In the genomic region with DNA sequence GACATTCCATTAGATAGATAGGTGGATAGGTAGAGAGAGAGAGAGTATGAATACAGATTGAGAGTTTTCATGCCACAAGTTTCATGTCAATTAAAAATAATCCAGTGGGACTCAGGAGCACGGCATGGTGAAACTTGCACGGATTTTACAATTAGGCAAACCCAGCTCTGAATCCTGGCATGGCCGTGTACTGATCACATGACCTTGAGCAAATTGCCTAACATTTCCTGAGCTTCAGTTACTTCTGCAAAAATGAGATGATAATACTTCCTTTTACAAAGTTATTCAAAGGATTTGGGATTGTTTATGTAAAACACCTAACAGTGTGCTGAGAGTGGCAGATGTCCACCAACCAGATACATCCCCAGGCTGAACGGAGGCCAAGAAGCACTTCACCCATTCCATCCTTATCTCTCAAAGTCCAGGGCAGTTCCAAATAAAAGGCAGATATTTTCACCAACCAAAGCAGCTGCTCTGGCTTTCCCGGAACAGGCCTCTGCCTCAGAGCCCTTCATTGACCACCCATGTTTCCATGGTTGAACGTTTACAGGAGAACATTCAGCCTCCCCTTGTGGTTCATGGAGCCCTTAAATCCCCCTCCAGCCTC, we compare ENCODE assay signal across 1 cellular context.
TF ChIP-seq lines count a peak whose summit lies in the region.

No MANE protein-coding gene starts in this region.

TF ChIP-seq in SK-N-SH treated with all-trans-retinoic acid at 6 μM for 48 hours, 23 proteins besides CTCF, POLR2A, EP300 and RAD21:
- TF ChIP-seq, protein P1, sequence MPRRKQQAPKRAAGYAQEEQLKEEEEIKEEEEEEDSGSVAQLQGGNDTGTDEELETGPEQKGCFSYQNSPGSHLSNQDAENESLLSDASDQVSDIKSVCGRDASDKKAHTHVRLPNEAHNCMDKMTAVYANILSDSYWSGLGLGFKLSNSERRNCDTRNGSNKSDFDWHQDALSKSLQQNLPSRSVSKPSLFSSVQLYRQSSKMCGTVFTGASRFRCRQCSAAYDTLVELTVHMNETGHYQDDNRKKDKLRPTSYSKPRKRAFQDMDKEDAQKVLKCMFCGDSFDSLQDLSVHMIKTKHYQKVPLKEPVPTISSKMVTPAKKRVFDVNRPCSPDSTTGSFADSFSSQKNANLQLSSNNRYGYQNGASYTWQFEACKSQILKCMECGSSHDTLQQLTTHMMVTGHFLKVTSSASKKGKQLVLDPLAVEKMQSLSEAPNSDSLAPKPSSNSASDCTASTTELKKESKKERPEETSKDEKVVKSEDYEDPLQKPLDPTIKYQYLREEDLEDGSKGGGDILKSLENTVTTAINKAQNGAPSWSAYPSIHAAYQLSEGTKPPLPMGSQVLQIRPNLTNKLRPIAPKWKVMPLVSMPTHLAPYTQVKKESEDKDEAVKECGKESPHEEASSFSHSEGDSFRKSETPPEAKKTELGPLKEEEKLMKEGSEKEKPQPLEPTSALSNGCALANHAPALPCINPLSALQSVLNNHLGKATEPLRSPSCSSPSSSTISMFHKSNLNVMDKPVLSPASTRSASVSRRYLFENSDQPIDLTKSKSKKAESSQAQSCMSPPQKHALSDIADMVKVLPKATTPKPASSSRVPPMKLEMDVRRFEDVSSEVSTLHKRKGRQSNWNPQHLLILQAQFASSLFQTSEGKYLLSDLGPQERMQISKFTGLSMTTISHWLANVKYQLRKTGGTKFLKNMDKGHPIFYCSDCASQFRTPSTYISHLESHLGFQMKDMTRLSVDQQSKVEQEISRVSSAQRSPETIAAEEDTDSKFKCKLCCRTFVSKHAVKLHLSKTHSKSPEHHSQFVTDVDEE (CRISPR knock-in tag; IDR thresholded peaks at IDR 0.05) = no peak
- TF ChIP-seq GLIS3 (CRISPR knock-in tag; IDR thresholded peaks at IDR 0.05) (no peak), ZNF70 (CRISPR knock-in tag; IDR thresholded peaks at IDR 0.05) (no peak), SNAI2 (CRISPR knock-in tag; IDR thresholded peaks at IDR 0.05) (0 out of 2 replicates have a peak, but pooled peaks have one; percentile 57), TCF4 (CRISPR knock-in tag; IDR thresholded peaks at IDR 0.05; ENCODE audit: borderline replicate concordance) (no peak), CSDC2 (CRISPR knock-in tag; IDR thresholded peaks at IDR 0.05) (no peak)
- TF ChIP-seq, protein P2, sequence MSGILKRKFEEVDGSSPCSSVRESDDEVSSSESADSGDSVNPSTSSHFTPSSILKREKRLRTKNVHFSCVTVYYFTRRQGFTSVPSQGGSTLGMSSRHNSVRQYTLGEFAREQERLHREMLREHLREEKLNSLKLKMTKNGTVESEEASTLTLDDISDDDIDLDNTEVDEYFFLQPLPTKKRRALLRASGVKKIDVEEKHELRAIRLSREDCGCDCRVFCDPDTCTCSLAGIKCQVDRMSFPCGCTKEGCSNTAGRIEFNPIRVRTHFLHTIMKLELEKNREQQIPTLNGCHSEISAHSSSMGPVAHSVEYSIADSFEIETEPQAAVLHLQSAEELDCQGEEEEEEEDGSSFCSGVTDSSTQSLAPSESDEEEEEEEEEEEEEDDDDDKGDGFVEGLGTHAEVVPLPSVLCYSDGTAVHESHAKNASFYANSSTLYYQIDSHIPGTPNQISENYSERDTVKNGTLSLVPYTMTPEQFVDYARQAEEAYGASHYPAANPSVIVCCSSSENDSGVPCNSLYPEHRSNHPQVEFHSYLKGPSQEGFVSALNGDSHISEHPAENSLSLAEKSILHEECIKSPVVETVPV (CRISPR knock-in tag; IDR thresholded peaks at IDR 0.05) = no peak
